Comparison of ENCODE assay signal across 28 cellular contexts in genomic region chr5:7628248-7628647, GRCh38.
"Had no signal": no experiment of that assay in that cellular context is flagged by ENCODE, and none has a peak within 500 bp of the region (broad histone marks: within the 10 kb centered on the region; RNA-seq: fewer than 3 reads in every experiment).

No MANE protein-coding gene starts in this region.

- H3K4me3 ChIP-seq: left lung, lower lobe of right lung, pancreas, prostate gland, skin epidermis, stomach, testis, thyroid gland, transverse colon, upper lobe of left lung, vagina had no signal

- H3K27me3 ChIP-seq: left lung, pancreas, stomach, testis, thyroid gland, transverse colon, upper lobe of left lung, vagina had no signal

- H3K9me3 ChIP-seq: left lung, lower lobe of right lung, pancreas, prostate gland, stomach, testis, thyroid gland, transverse colon, upper lobe of left lung, vagina had no signal

- H3K4me1 ChIP-seq: left lung, lower lobe of right lung, pancreas, prostate gland, stomach, testis, thyroid gland, transverse colon, upper lobe of left lung, vagina had no signal

- H3K27ac ChIP-seq: left lung, lower lobe of right lung, pancreas, prostate gland, skin epidermis, stomach, testis, thyroid gland, transverse colon, upper lobe of left lung, vagina had no signal

- H3K36me3 ChIP-seq: left lung, lower lobe of right lung, pancreas, prostate gland, thyroid gland, transverse colon, upper lobe of left lung, vagina had no signal

- ATAC-seq: left colon; left lung; lower lobe of right lung; naive thymus-derived CD8-positive, alpha-beta T cell; pancreas; right cardiac atrium; sciatic nerve; stimulated activated naive B cell treated with anti-CD40 and anti-IgM and Interleukin-4, amounts not matched to agents 10 μg/mL and 1 μg/mL and 100 μg/mL, for 72 hours; stimulated activated naive CD8-positive, alpha-beta T cell treated with anti-CD3 and anti-CD28 coated beads, Interleukin-15, Interleukin-2, amounts not matched to agents 100 U/mL and 50 U/mL, for 24 hours had no signal

- DNase-seq: immature natural killer cell; kidney; left colon; left lung; lower lobe of right lung; mammary epithelial cell; mesenchymal stem cell; naive thymus-derived CD8-positive, alpha-beta T cell; nucleus accumbens; pancreas; posterior cingulate gyrus; retina; right cardiac atrium; stimulated activated CD4-positive, alpha-beta T cell treated with anti-CD3 and anti-CD28 coated beads, Interleukin-12 subunit alpha, Interleukin-12 subunit beta, amount 100 ng/mL, for 4 hours; stimulated activated CD4-positive, alpha-beta T cell treated with anti-CD3 and anti-CD28 coated beads, Interleukin-15, amount 100 ng/mL, for 24 hours; stimulated activated CD4-positive, alpha-beta T cell treated with anti-CD3 and anti-CD28 coated beads, Interleukin-2, amount 100 ng/mL, for 24 hours; stimulated activated CD4-positive, alpha-beta T cell treated with anti-CD3 and anti-CD28 coated beads, Interleukin-4, amount 100 ng/mL, for 1 hour; stimulated activated naive B cell treated with anti-CD40 and anti-IgM and Interleukin-4, amounts not matched to agents 10 μg/mL and 1 μg/mL and 100 μg/mL, for 72 hours; stimulated activated naive CD8-positive, alpha-beta T cell treated with anti-CD3 and anti-CD28 coated beads, Interleukin-15, Interleukin-2, amounts not matched to agents 100 U/mL and 50 U/mL, for 24 hours; stomach; testis; thyroid gland; transverse colon; upper lobe of left lung had no signal
